Comparison of ENCODE assay signal across 9 cellular contexts in genomic region chr5:90557871-90558270, GRCh38. TPM values are rescaled to one million over a fixed set of nuclear protein-coding genes. Genes with fewer than 3 reads are reported as not detected.
DNase-seq lines count a peak whose midpoint lies in the region; ATAC-seq and TF ChIP-seq lines count a peak whose summit lies in the region.
"Had no signal": no experiment of that assay in that cellular context is flagged by ENCODE, and none has a peak within 500 bp of the region (broad histone marks: within the 10 kb centered on the region; RNA-seq: fewer than 3 reads in every experiment).

No MANE protein-coding gene starts in this region.

- peak overlapping the region; percentile 64 for H3K27ac Mint-ChIP-seq in type B pancreatic cell

- H3K4me3 ChIP-seq in left ventricle myocardium inferior (peak overlapping the region; percentile 59), astrocyte of the cerebellum (ENCODE audit: low read depth, low read length) (peak overlapping the region; percentile 57), lower lobe of right lung (peak overlapping the region; percentile 51)

- H3K27me3 Mint-ChIP-seq in type B pancreatic cell = peaks cover 50% of the 10 kb centered on the region

- H3K9me3 Mint-ChIP-seq in type B pancreatic cell = no peaks in the 10 kb centered on the region

- DNase-seq in left ventricle myocardium inferior = no peak
- no peak for DNase-seq in left cardiac atrium
- DNase-seq in astrocyte of the cerebellum (ENCODE audit: low read depth) = no peak
- DNase-seq in lower lobe of right lung = no peak
- no peak for DNase-seq in type B pancreatic cell (ENCODE audit: extremely low spot score, unreplicated experiment)
- DNase-seq in DMS153 (lab: John Stamatoyannopoulos, UW) = no peak
- DNase-seq in GM13977 (ENCODE audit: low spot score) = no peak
- no peak for DNase-seq in NCI-H526 treated with DMSO at 0.1 percent for 48 hours (lab: John Stamatoyannopoulos, UW)

- H3K27me3 ChIP-seq in left ventricle myocardium inferior (ENCODE audit: low read depth) (peaks cover 98% of the 10 kb centered on the region), lower lobe of right lung (ENCODE audit: low read depth) (peaks cover 44% of the 10 kb centered on the region)
- H3K27me3 ChIP-seq: ovary had no signal

- H3K36me3 Mint-ChIP-seq in type B pancreatic cell = no peaks in the 10 kb centered on the region

- H3K4me1 Mint-ChIP-seq in type B pancreatic cell (ENCODE audit: unreplicated experiment) = peaks cover 4% of the 10 kb centered on the region

- ATAC-seq in left cardiac atrium (no peak), lower lobe of right lung (no peak)

- H3K27ac ChIP-seq in left ventricle myocardium inferior (replicated peaks) (no peak overlapping the region), lower lobe of right lung (peak overlapping the region; percentile 62)
- H3K27ac ChIP-seq: ovary had no signal

- in situ Hi-C loops in astrocyte of the cerebellum (cut with HindIII; ENCODE audit: low sequenced_read_pairs) (no loop called here), GM13977 (cut with MboI; ENCODE audit: low pct_unique_long_range_greater_than_20kb, low sequenced_read_pairs, unreplicated experiment) (no loop called here)

- H3K9me3 ChIP-seq in left ventricle myocardium inferior (replicated peaks) = no peaks in the 10 kb centered on the region
- H3K9me3 ChIP-seq in lower lobe of right lung = no peaks in the 10 kb centered on the region
- H3K9me3 ChIP-seq: ovary had no signal

- intact Hi-C loops in left ventricle myocardium inferior (cut with micrococcal nuclease) (no loop called here), left cardiac atrium (cut with DNase I) (no loop called here), lower lobe of right lung (cut with DNase I) (no loop called here)

- H3K4me3 Mint-ChIP-seq in type B pancreatic cell = peak overlapping the region; percentile 98

- H3K36me3 ChIP-seq in left ventricle myocardium inferior = no peaks in the 10 kb centered on the region
- H3K36me3 ChIP-seq in lower lobe of right lung = no peaks in the 10 kb centered on the region
- H3K36me3 ChIP-seq: ovary had no signal

- H3K4me1 ChIP-seq in left ventricle myocardium inferior = peaks cover 15% of the 10 kb centered on the region
- peaks cover 12% of the 10 kb centered on the region for H3K4me1 ChIP-seq in lower lobe of right lung

- TF ChIP-seq CTCF in left ventricle myocardium inferior (IDR thresholded peaks at IDR 0.05; ENCODE audit: borderline replicate concordance) (no peak), astrocyte of the cerebellum (IDR thresholded peaks at IDR 0.05; ENCODE audit: low read depth, low read length, missing control alignments) (no peak), lower lobe of right lung (IDR thresholded peaks at IDR 0.05) (no peak), type B pancreatic cell (conservative IDR thresholded peaks at IDR 0.05) (no peak), GM13977 (IDR thresholded peaks at IDR 0.05; ENCODE audit: extremely low read depth, insufficient read depth, missing control alignments) (no peak)

RNA-seq across cellular contexts. Expression of gene ADGRV1, which starts 0.7 kb away (rescaled TPM):
- total RNA-seq in left ventricle myocardium inferior (not detected), left cardiac atrium (under 1 TPM; 0.32 to 0.60 TPM), lower lobe of right lung (49.7 TPM), type B pancreatic cell (ENCODE audit: low replicate concordance) (13.6 and 29.5 TPM in 2 replicates)

RNA-seq across cellular contexts. Expression of gene LYSMD3, which starts 28.5 kb away (rescaled TPM):
- total RNA-seq in left ventricle myocardium inferior (19.8 TPM), left cardiac atrium (10 to 100 TPM; 17.3 to 30.0 TPM), lower lobe of right lung (21.6 TPM), type B pancreatic cell (ENCODE audit: low replicate concordance) (15.0 and 21.0 TPM in 2 replicates)
